10 cellular contexts compared by ENCODE assay signal in the genomic region with DNA sequence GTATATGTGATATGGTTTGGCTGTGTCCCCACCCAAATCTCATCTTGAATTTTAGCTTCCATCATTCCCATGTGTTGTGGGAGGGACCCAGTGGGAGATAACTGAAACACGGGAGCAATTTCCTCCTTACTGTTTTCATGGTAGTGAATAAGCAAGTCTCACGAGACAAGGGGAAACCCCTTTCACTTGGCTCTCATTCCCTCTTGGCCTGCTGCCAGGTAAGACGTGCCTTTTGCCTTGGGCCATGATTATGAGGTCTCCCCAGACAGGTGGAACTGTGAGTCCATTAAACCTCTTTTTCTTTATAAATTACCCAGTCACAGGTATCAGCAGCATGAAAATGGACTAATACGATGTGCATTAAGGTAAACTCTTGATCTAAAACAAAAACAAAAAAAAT.
DNase-seq lines count a peak whose midpoint lies in the region; ATAC-seq and TF ChIP-seq lines count a peak whose summit lies in the region.
"Had no signal": no experiment of that assay in that cellular context is flagged by ENCODE, and none has a peak within 500 bp of the region (broad histone marks: within the 10 kb centered on the region; RNA-seq: fewer than 3 reads in every experiment).

No MANE protein-coding gene starts in this region.

- H3K4me1 ChIP-seq in body of pancreas = no peaks in the 10 kb centered on the region

- ATAC-seq in activated CD4-positive, CD25-positive, alpha-beta regulatory T cell treated with anti-CD3 and anti-CD28 coated beads, Interleukin-2, amount 50 U/mL, for 24 hours = no peak
- no peak for ATAC-seq in body of pancreas

- TF ChIP-seq POLR2A in body of pancreas (IDR thresholded peaks at IDR 0.05) = no peak

- peak; percentile 35 for DNase-seq in activated CD4-positive, CD25-positive, alpha-beta regulatory T cell treated with anti-CD3 and anti-CD28 coated beads, Interleukin-2, amount 50 U/mL, for 72 hours
- DNase-seq in NCI-H1105 (lab: John Stamatoyannopoulos, UW) (peak; percentile 21), body of pancreas (peak; percentile 38 to 55 (median 51)), AG20443 (ENCODE audit: low spot score) (no peak), AML-193 (lab: John Stamatoyannopoulos, UW) (no peak), globus pallidus (ENCODE audit: low spot score) (no peak)
- peak; percentile 44 for DNase-seq in stimulated activated CD4-positive, alpha-beta T cell treated with anti-CD3 and anti-CD28 coated beads, Interleukin-1b, Interleukin-23, amount 100 ng/mL, for 48 hours
- DNase-seq: MG63, nephron progenitor cell had no signal

- 21 to 25% methylated on average over 4 of the region's 4 CpGs for WGBS in body of pancreas, 2 donors

- no peaks in the 10 kb centered on the region for H3K36me3 ChIP-seq in body of pancreas (replicated peaks in 1 of 2; ENCODE audit: insufficient read depth in 1 of 2, low read depth in 2 of 2)
- H3K36me3 ChIP-seq: MG63 had no signal

- H3K9me3 ChIP-seq in body of pancreas = no peaks in the 10 kb centered on the region
- H3K9me3 ChIP-seq: MG63 had no signal

- intact Hi-C loops in body of pancreas (cut with DNase I) = no loop called here

- TF ChIP-seq CTCF in body of pancreas (IDR thresholded peaks at IDR 0.05) = no peak

- H3K4me3 ChIP-seq in body of pancreas = no peak overlapping the region
- H3K4me3 ChIP-seq: MG63 had no signal

- no peaks in the 10 kb centered on the region for H3K27me3 ChIP-seq in body of pancreas
- H3K27me3 ChIP-seq: MG63 had no signal

- no peak overlapping the region for H3K27ac ChIP-seq in body of pancreas

Comparison
In these comparisons a context has a peak if more than half of its experiments do, and no peak if none do; other contexts are left out.
1. DNase-seq: peak in activated CD4-positive, CD25-positive, alpha-beta regulatory T cell treated with anti-CD3 and anti-CD28 coated beads, Interleukin-2, amount 50 U/mL, for 72 hours (single experiment), NCI-H1105 (single experiment), body of pancreas (4 of 4) and stimulated activated CD4-positive, alpha-beta T cell treated with anti-CD3 and anti-CD28 coated beads, Interleukin-1b, Interleukin-23, amount 100 ng/mL, for 48 hours (single experiment); none in AG20443 (single experiment), AML-193 (0 of 2) and globus pallidus (single experiment).